In genomic region chr9:94655739-94656138, GRCh38 we compare ENCODE assay signal across 12 cellular contexts. TPM values are rescaled to one million over a fixed set of nuclear protein-coding genes. Genes with fewer than 3 reads are reported as not detected.
DNase-seq lines count a peak whose midpoint lies in the region; ATAC-seq and TF ChIP-seq lines count a peak whose summit lies in the region.
"Had no signal": no experiment of that assay in that cellular context is flagged by ENCODE, and none has a peak within 500 bp of the region (broad histone marks: within the 10 kb centered on the region; RNA-seq: fewer than 3 reads in every experiment).

No MANE protein-coding gene starts in this region.

- H3K4me3 Mint-ChIP-seq in activated CD4-positive, alpha-beta T cell treated with anti-CD3 and anti-CD28 coated beads, Interleukin-2, amount 10 ng/mL, durations not matched to agents 24 days and 14 days = peak overlapping the region; percentile 77
- peak overlapping the region; percentile 49 to 97 (median 82) for H3K4me3 Mint-ChIP-seq in IgD-negative memory B cell
- H3K4me3 Mint-ChIP-seq in stimulated activated naive CD8-positive, alpha-beta T cell treated with anti-CD3 and anti-CD28 coated beads, Interleukin-15, amount 100 ng/mL, for 72 hours = peak overlapping the region; percentile 75 to 78

- H3K9me3 Mint-ChIP-seq in activated CD4-positive, alpha-beta T cell treated with anti-CD3 and anti-CD28 coated beads, Interleukin-2, amount 10 ng/mL, durations not matched to agents 24 days and 14 days = no peaks in the 10 kb centered on the region
- no peaks in the 10 kb centered on the region for H3K9me3 Mint-ChIP-seq in IgD-negative memory B cell
- H3K9me3 Mint-ChIP-seq in stimulated activated naive CD8-positive, alpha-beta T cell treated with anti-CD3 and anti-CD28 coated beads, Interleukin-15, amount 100 ng/mL, for 72 hours = no peaks in the 10 kb centered on the region

- peak; percentile 47 for ATAC-seq in stimulated activated naive CD8-positive, alpha-beta T cell treated with anti-CD3 and anti-CD28 coated beads, Interleukin-15, amount 100 ng/mL, for 72 hours
- no peak for ATAC-seq in HG02852 (IDR thresholded peaks at IDR 0.05; ENCODE audit: unreplicated experiment)

- DNase-seq in activated CD4-positive, alpha-beta T cell treated with anti-CD3 and anti-CD28 coated beads, Interleukin-2, amount 10 ng/mL, durations not matched to agents 24 days and 14 days = peak; percentile 69
- no peak for DNase-seq in activated CD4-positive, alpha-beta T cell treated with anti-CD3 and anti-CD28 coated beads for 48 hours
- DNase-seq in coronary artery (ENCODE audit: low spot score) (no peak), NCI-H1436 (lab: John Stamatoyannopoulos, UW) (no peak), kidney glomerular epithelial cell (lab: John Stamatoyannopoulos, UW) (no peak)
- DNase-seq in stimulated activated naive CD8-positive, alpha-beta T cell treated with anti-CD3 and anti-CD28 coated beads, Interleukin-15, amount 100 ng/mL, for 72 hours = no peak
- DNase-seq: MG63, right cardiac atrium had no signal

- intact Hi-C loops in activated CD4-positive, alpha-beta T cell treated with anti-CD3 and anti-CD28 coated beads, Interleukin-2, amount 10 ng/mL, durations not matched to agents 24 days and 14 days (cut with micrococcal nuclease) = no loop called here

- H3K27ac Mint-ChIP-seq in activated CD4-positive, alpha-beta T cell treated with anti-CD3 and anti-CD28 coated beads, Interleukin-2, amount 10 ng/mL, durations not matched to agents 24 days and 14 days = peak overlapping the region; percentile 75
- H3K27ac Mint-ChIP-seq in IgD-negative memory B cell = peak overlapping the region; percentile 40 to 95 (median 63)
- peak overlapping the region; percentile 66 to 83 for H3K27ac Mint-ChIP-seq in stimulated activated naive CD8-positive, alpha-beta T cell treated with anti-CD3 and anti-CD28 coated beads, Interleukin-15, amount 100 ng/mL, for 72 hours

- peaks cover 9% of the 10 kb centered on the region for H3K27me3 Mint-ChIP-seq in activated CD4-positive, alpha-beta T cell treated with anti-CD3 and anti-CD28 coated beads, Interleukin-2, amount 10 ng/mL, durations not matched to agents 24 days and 14 days
- no peaks in the 10 kb centered on the region for H3K27me3 Mint-ChIP-seq in IgD-negative memory B cell
- peaks cover 30% of the 10 kb centered on the region for H3K27me3 Mint-ChIP-seq in stimulated activated naive CD8-positive, alpha-beta T cell treated with anti-CD3 and anti-CD28 coated beads, Interleukin-15, amount 100 ng/mL, for 72 hours

- no peaks in the 10 kb centered on the region for H3K36me3 Mint-ChIP-seq in activated CD4-positive, alpha-beta T cell treated with anti-CD3 and anti-CD28 coated beads, Interleukin-2, amount 10 ng/mL, durations not matched to agents 24 days and 14 days (ENCODE audit: low read depth)
- peaks cover 1% of the 10 kb centered on the region for H3K36me3 Mint-ChIP-seq in IgD-negative memory B cell

- peak overlapping the region; percentile 53 for H3K4me3 ChIP-seq in coronary artery
- H3K4me3 ChIP-seq: A549, MG63 had no signal

- H3K27ac ChIP-seq in coronary artery = no peak overlapping the region
- H3K27ac ChIP-seq: A549 had no signal

- TF ChIP-seq CTCF in coronary artery (IDR thresholded peaks at IDR 0.05) = no peak

- peaks cover 30% of the 10 kb centered on the region for H3K4me1 Mint-ChIP-seq in activated CD4-positive, alpha-beta T cell treated with anti-CD3 and anti-CD28 coated beads, Interleukin-2, amount 10 ng/mL, durations not matched to agents 24 days and 14 days
- H3K4me1 Mint-ChIP-seq in IgD-negative memory B cell = peaks cover 6 to 13% (median 11%) of the 10 kb centered on the region in 3 donors
- H3K4me1 Mint-ChIP-seq in stimulated activated naive CD8-positive, alpha-beta T cell treated with anti-CD3 and anti-CD28 coated beads, Interleukin-15, amount 100 ng/mL, for 72 hours = peaks cover 29% of the 10 kb centered on the region

RNA-seq across cellular contexts. Expression of gene FBP1, which starts 16.4 kb away (rescaled TPM):
- not detected in 2 replicates for total RNA-seq in activated CD4-positive, alpha-beta T cell treated with anti-CD3 and anti-CD28 coated beads, Interleukin-2, amount 10 ng/mL, durations not matched to agents 24 days and 14 days
- 7.1 TPM for polyA plus RNA-seq in IgD-negative memory B cell
- total RNA-seq: RPMI7951 had no signal
- polyA plus RNA-seq: A549 had no signal
